ENCODE assay signal across 9 cellular contexts in the genomic region with DNA sequence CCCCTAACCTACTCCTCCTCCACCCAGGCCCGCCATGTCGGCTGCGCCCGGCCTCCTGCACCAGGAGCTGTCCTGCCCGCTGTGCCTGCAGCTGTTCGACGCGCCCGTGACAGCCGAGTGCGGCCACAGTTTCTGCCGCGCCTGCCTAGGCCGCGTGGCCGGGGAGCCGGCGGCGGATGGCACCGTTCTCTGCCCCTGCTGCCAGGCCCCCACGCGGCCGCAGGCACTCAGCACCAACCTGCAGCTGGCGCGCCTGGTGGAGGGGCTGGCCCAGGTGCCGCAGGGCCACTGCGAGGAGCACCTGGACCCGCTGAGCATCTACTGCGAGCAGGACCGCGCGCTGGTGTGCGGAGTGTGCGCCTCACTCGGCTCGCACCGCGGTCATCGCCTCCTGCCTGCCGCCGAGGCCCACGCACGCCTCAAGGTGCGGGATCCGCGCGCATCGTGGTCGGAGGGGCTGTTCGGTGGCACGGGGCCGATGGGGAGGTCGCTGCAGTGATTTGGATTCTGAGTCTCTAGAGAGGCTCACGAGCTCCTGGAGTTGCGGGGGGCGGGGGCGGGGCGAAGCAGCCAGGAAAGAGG. TPM values are rescaled to one million over a fixed set of nuclear protein-coding genes. Genes with fewer than 3 reads are reported as not detected.
A peak's percentile ranks its signal among the peaks of the same experiment; 100 is the strongest.
DNase-seq lines count a peak whose midpoint lies in the region; ATAC-seq and TF ChIP-seq lines count a peak whose summit lies in the region.
"Had no signal": no experiment of that assay in that cellular context is flagged by ENCODE, and none has a peak within 500 bp of the region (broad histone marks: within the 10 kb centered on the region; RNA-seq: fewer than 3 reads in every experiment).

No MANE protein-coding gene starts in this region.

- H3K4me3 ChIP-seq in GM23338 (peak overlapping the region; percentile 77), gastrocnemius medialis (peak overlapping the region; percentile 75 to 82 (median 78))

- H3K27me3 Mint-ChIP-seq in GM23338 (ENCODE audit: insufficient read depth, low read depth, poor library complexity): peaks cover 45% of the 10 kb centered on the region
- H3K27me3 Mint-ChIP-seq in activated T-helper 1 cell treated with anti-CD3 and anti-CD28 coated beads, Interleukin-12 subunit alpha, Interleukin-12 subunit beta, Interleukin-2, Interleukin-4 antibody, amounts not matched to agents 30 ng/mL and 10 ng/mL and 1 ng/mL, durations not matched to agents 14 hours and 24 hours and 36 hours (ENCODE audit: insufficient read depth): peaks cover 30% of the 10 kb centered on the region

- TF ChIP-seq CTCF in GM23338 (conservative IDR thresholded peaks at IDR 0.05; ENCODE audit: low read depth in 2 of 2) (no peak), gastrocnemius medialis (IDR thresholded peaks at IDR 0.05 in 4 of 5, conservative IDR thresholded peaks at IDR 0.05 in 1 of 5) (peak in 2 of 5 experiments; percentile 8 to 21)

- H3K79me2 ChIP-seq in GM23338 (replicated peaks; ENCODE audit: insufficient read depth): no peaks in the 10 kb centered on the region

- H3K4me3 Mint-ChIP-seq in GM23338: peak overlapping the region; percentile 75
- peak overlapping the region; percentile 33 for H3K4me3 Mint-ChIP-seq in activated T-helper 1 cell treated with anti-CD3 and anti-CD28 coated beads, Interleukin-12 subunit alpha, Interleukin-12 subunit beta, Interleukin-2, Interleukin-4 antibody, amounts not matched to agents 30 ng/mL and 10 ng/mL and 1 ng/mL, durations not matched to agents 14 hours and 24 hours and 36 hours

- DNase-seq in GM23338 (ENCODE audit: low spot score) (peak; percentile 61), left ventricle myocardium superior (peak; percentile 43), gastrocnemius medialis (peak in 1 of 2 donors; percentile 50), HK-2 (ENCODE audit: unreplicated experiment) (no peak)
- no peak for DNase-seq in activated T-helper 1 cell treated with anti-CD3 and anti-CD28 coated beads, Interleukin-12 subunit alpha, Interleukin-12 subunit beta, Interleukin-2, Interleukin-4 antibody, amounts not matched to agents 30 ng/mL and 10 ng/mL and 1 ng/mL, durations not matched to agents 14 hours and 24 hours and 36 hours (ENCODE audit: low spot score)
- no peak for DNase-seq in stimulated activated CD4-positive, alpha-beta T cell treated with anti-CD3 and anti-CD28 coated beads, Interleukin-4, amount 100 ng/mL, for 4 hours

- H4K20me1 ChIP-seq in GM23338 (replicated peaks; ENCODE audit: insufficient read depth): no peaks in the 10 kb centered on the region

- H2AFZ ChIP-seq in GM23338: peak overlapping the region; percentile 86

- no peaks in the 10 kb centered on the region for H3F3A ChIP-seq in GM23338 (replicated peaks; ENCODE audit: low read depth)

- H3K27me3 ChIP-seq in GM23338 (ENCODE audit: insufficient read depth): peaks cover 45% of the 10 kb centered on the region
- H3K27me3 ChIP-seq in gastrocnemius medialis: no peaks in the 10 kb centered on the region

- in situ Hi-C loops in gastrocnemius medialis (cut with MboI; ENCODE audit: low sequenced_read_pairs in 4 of 4): loop anchor here in 1 of 4 donors (25.0 kb wide), 1 partner anchor 198 kb away; no protein-coding TSS in a partner anchor

- no peak for TF ChIP-seq POLR2A in gastrocnemius medialis (IDR thresholded peaks at IDR 0.05)

- no peaks in the 10 kb centered on the region; the same call in 2 of the 3 replicates for H3K9me3 Mint-ChIP-seq in GM23338
- no peaks in the 10 kb centered on the region for H3K9me3 Mint-ChIP-seq in activated T-helper 1 cell treated with anti-CD3 and anti-CD28 coated beads, Interleukin-12 subunit alpha, Interleukin-12 subunit beta, Interleukin-2, Interleukin-4 antibody, amounts not matched to agents 30 ng/mL and 10 ng/mL and 1 ng/mL, durations not matched to agents 14 hours and 24 hours and 36 hours

- peak overlapping the region; percentile 93 for H3K4me2 ChIP-seq in GM23338

- H3K27ac ChIP-seq in GM23338 (ENCODE audit: low read depth) (no peak overlapping the region), gastrocnemius medialis (peak overlapping the region; percentile 99 to 100 (median 100))

- no peaks in the 10 kb centered on the region for H3K36me3 ChIP-seq in GM23338 (ENCODE audit: insufficient read depth)
- peaks cover 0 to 6% of the 10 kb centered on the region in 2 donors for H3K36me3 ChIP-seq in gastrocnemius medialis

- H3K9me2 ChIP-seq in GM23338 (ENCODE audit: insufficient read depth): no peaks in the 10 kb centered on the region

- intact Hi-C loops in activated T-helper 1 cell treated with anti-CD3 and anti-CD28 coated beads, Interleukin-12 subunit alpha, Interleukin-12 subunit beta, Interleukin-2, Interleukin-4 antibody, amounts not matched to agents 30 ng/mL and 10 ng/mL and 1 ng/mL, durations not matched to agents 14 hours and 24 hours and 36 hours (cut with micrococcal nuclease): loop anchor here (5.0 kb wide), 2 partner anchors 118 to 228 kb away; a partner anchor contains a TSS
- intact Hi-C loops in left ventricle myocardium superior (cut with micrococcal nuclease) (no loop called here), gastrocnemius medialis (cut with DNase I; ENCODE audit: low total_unique reads) (loop anchor here (1.0 to 5.0 kb wide), 5 partner anchors 35 to 239 kb away; a partner anchor contains a TSS)

- H3K4me1 Mint-ChIP-seq in GM23338: peaks cover 29% of the 10 kb centered on the region
- H3K4me1 Mint-ChIP-seq in activated T-helper 1 cell treated with anti-CD3 and anti-CD28 coated beads, Interleukin-12 subunit alpha, Interleukin-12 subunit beta, Interleukin-2, Interleukin-4 antibody, amounts not matched to agents 30 ng/mL and 10 ng/mL and 1 ng/mL, durations not matched to agents 14 hours and 24 hours and 36 hours (ENCODE audit: low read depth): peaks cover 23% of the 10 kb centered on the region

- H3K9me3 ChIP-seq in gastrocnemius medialis: no peaks in the 10 kb centered on the region

- H3K4me1 ChIP-seq in GM23338 (ENCODE audit: insufficient read depth): peaks cover 15% of the 10 kb centered on the region
- H3K4me1 ChIP-seq in gastrocnemius medialis: peaks cover 42 to 44% of the 10 kb centered on the region in 2 donors

- ATAC-seq in GM23338 (peak; percentile 60), left ventricle myocardium superior (peak; percentile 48), gastrocnemius medialis (peak; percentile 9 to 21), HG02588 (IDR thresholded peaks at IDR 0.05; ENCODE audit: unreplicated experiment) (no peak), GM21423 (IDR thresholded peaks at IDR 0.05; ENCODE audit: unreplicated experiment) (no peak)

- no peaks in the 10 kb centered on the region; the same call in 2 of the 3 replicates for H3K36me3 Mint-ChIP-seq in GM23338 (ENCODE audit: low read depth)
- H3K36me3 Mint-ChIP-seq in activated T-helper 1 cell treated with anti-CD3 and anti-CD28 coated beads, Interleukin-12 subunit alpha, Interleukin-12 subunit beta, Interleukin-2, Interleukin-4 antibody, amounts not matched to agents 30 ng/mL and 10 ng/mL and 1 ng/mL, durations not matched to agents 14 hours and 24 hours and 36 hours (ENCODE audit: low read depth): peaks cover 2% of the 10 kb centered on the region

- H3K27ac Mint-ChIP-seq in GM23338: no peak overlapping the region
- H3K27ac Mint-ChIP-seq in activated T-helper 1 cell treated with anti-CD3 and anti-CD28 coated beads, Interleukin-12 subunit alpha, Interleukin-12 subunit beta, Interleukin-2, Interleukin-4 antibody, amounts not matched to agents 30 ng/mL and 10 ng/mL and 1 ng/mL, durations not matched to agents 14 hours and 24 hours and 36 hours: no peak overlapping the region

TF ChIP-seq in GM23338, 12 proteins besides CTCF, POLR2A, EP300 and RAD21:
- peak; percentile 60; the same call in 1 of the 2 replicates for TF ChIP-seq POLR2AphosphoS5 (IDR thresholded peaks at IDR 0.05; ENCODE audit: low read depth)
- TF ChIP-seq CREB1 (CRISPR knock-in tag; IDR thresholded peaks at IDR 0.05; ENCODE audit: low read depth): no peak
- TF ChIP-seq ZNF114 (CRISPR knock-in tag; IDR thresholded peaks at IDR 0.05): no peak

RNA-seq across cellular contexts. Expression of a gene that starts 0.9 kb away (rescaled TPM):
- 1.1 and 1.3 TPM in 2 replicates for total RNA-seq in GM23338 (2014; rRNA removed; shearing (Covaris generic))
- polyA plus RNA-seq in GM23338 (2016; fragmentation: Nextera tagmentation; extraction: Ambion mirVana): 0.54 and 0.81 TPM in 2 replicates
- 0.10 and 0.15 TPM in 2 replicates for total RNA-seq in activated T-helper 1 cell treated with anti-CD3 and anti-CD28 coated beads, Interleukin-12 subunit alpha, Interleukin-12 subunit beta, Interleukin-2, Interleukin-4 antibody, amounts not matched to agents 30 ng/mL and 10 ng/mL and 1 ng/mL, durations not matched to agents 14 hours and 24 hours and 36 hours
- total RNA-seq in left ventricle myocardium superior (0.40 TPM), gastrocnemius medialis (100 to 1,000 TPM in 2 of 4 donors, 10 to 100 TPM in 2; 76.7 to 101 (median 97.4) TPM)
- total RNA-seq: renal cortical epithelial cell had no signal

RNA-seq across cellular contexts. Expression of a gene that starts 2.1 kb away (rescaled TPM):
- not detected in 2 replicates for total RNA-seq in GM23338 (2014; rRNA removed; shearing (Covaris generic))
- 1.8 and 3.0 TPM in 2 replicates for polyA plus RNA-seq in GM23338 (2016; fragmentation: Nextera tagmentation; extraction: Ambion mirVana)
- total RNA-seq in activated T-helper 1 cell treated with anti-CD3 and anti-CD28 coated beads, Interleukin-12 subunit alpha, Interleukin-12 subunit beta, Interleukin-2, Interleukin-4 antibody, amounts not matched to agents 30 ng/mL and 10 ng/mL and 1 ng/mL, durations not matched to agents 14 hours and 24 hours and 36 hours: not detected in 2 replicates
- total RNA-seq in left ventricle myocardium superior (not detected), gastrocnemius medialis (not detected)
- total RNA-seq: renal cortical epithelial cell had no signal

RNA-seq across cellular contexts. Expression of a gene that starts 12.2 kb away (rescaled TPM):
- 25.7 and 54.0 TPM in 2 replicates for total RNA-seq in GM23338 (2014; rRNA removed; shearing (Covaris generic))
- 53.1 and 56.7 TPM in 2 replicates for polyA plus RNA-seq in GM23338 (2016; fragmentation: Nextera tagmentation; extraction: Ambion mirVana)
- total RNA-seq in activated T-helper 1 cell treated with anti-CD3 and anti-CD28 coated beads, Interleukin-12 subunit alpha, Interleukin-12 subunit beta, Interleukin-2, Interleukin-4 antibody, amounts not matched to agents 30 ng/mL and 10 ng/mL and 1 ng/mL, durations not matched to agents 14 hours and 24 hours and 36 hours: 20.9 and 21.2 TPM in 2 replicates
- 7.4 TPM for total RNA-seq in left ventricle myocardium superior
- 10 to 100 TPM in 1 of 4 donors, 1 to 10 TPM in 3; 1.3 to 16.4 (median 3.7) TPM for total RNA-seq in gastrocnemius medialis

RNA-seq across cellular contexts. Expression of a gene that starts 34.9 kb away (rescaled TPM):
- total RNA-seq in GM23338 (2014; rRNA removed; shearing (Covaris generic)): 213 and 247 TPM in 2 replicates
- polyA plus RNA-seq in GM23338 (2016; fragmentation: Nextera tagmentation; extraction: Ambion mirVana): 528 and 553 TPM in 2 replicates
- 950 and 955 TPM in 2 replicates for total RNA-seq in activated T-helper 1 cell treated with anti-CD3 and anti-CD28 coated beads, Interleukin-12 subunit alpha, Interleukin-12 subunit beta, Interleukin-2, Interleukin-4 antibody, amounts not matched to agents 30 ng/mL and 10 ng/mL and 1 ng/mL, durations not matched to agents 14 hours and 24 hours and 36 hours
- total RNA-seq in left ventricle myocardium superior (84.8 TPM), gastrocnemius medialis (10 to 100 TPM; 20.6 to 45.9 (median 35.1) TPM)

RNA-seq across cellular contexts. Expression of a gene that starts 45.0 kb away (rescaled TPM):
- 0.14 TPM in 1 of 2 replicates, not detected in the other for total RNA-seq in GM23338 (2014; rRNA removed; shearing (Covaris generic))
- polyA plus RNA-seq in GM23338 (2016; fragmentation: Nextera tagmentation; extraction: Ambion mirVana): 0.03 and 0.52 TPM in 2 replicates
- total RNA-seq in activated T-helper 1 cell treated with anti-CD3 and anti-CD28 coated beads, Interleukin-12 subunit alpha, Interleukin-12 subunit beta, Interleukin-2, Interleukin-4 antibody, amounts not matched to agents 30 ng/mL and 10 ng/mL and 1 ng/mL, durations not matched to agents 14 hours and 24 hours and 36 hours: 14.2 and 16.8 TPM in 2 replicates
- total RNA-seq in left ventricle myocardium superior (7.1 TPM), gastrocnemius medialis (1 to 10 TPM in 3 of 4 donors, under 1 TPM in 1; 0.68 to 3.9 (median 3.0) TPM)

Comparison
In these comparisons a context has a peak if more than half of its experiments do, and no peak if none do; other contexts are left out.
1. ATAC-seq: peak in GM23338 (single experiment), left ventricle myocardium superior (single experiment) and gastrocnemius medialis (2 of 2); none in HG02588 (single experiment) and GM21423 (single experiment).
2. DNase-seq: peak in GM23338 (single experiment) and left ventricle myocardium superior (single experiment); none in activated T-helper 1 cell treated with anti-CD3 and anti-CD28 coated beads, Interleukin-12 subunit alpha, Interleukin-12 subunit beta, Interleukin-2, Interleukin-4 antibody, amounts not matched to agents 30 ng/mL and 10 ng/mL and 1 ng/mL, durations not matched to agents 14 hours and 24 hours and 36 hours (single experiment), stimulated activated CD4-positive, alpha-beta T cell treated with anti-CD3 and anti-CD28 coated beads, Interleukin-4, amount 100 ng/mL, for 4 hours (0 of 2) and HK-2 (single experiment).
3. RNA of a gene that starts 0.9 kb away (total RNA-seq): 76.7 to 101 TPM in gastrocnemius medialis; 1.1 to 1.3 TPM in GM23338, 0.40 TPM in left ventricle myocardium superior (single experiment) and 0.10 to 0.15 TPM in activated T-helper 1 cell treated with anti-CD3 and anti-CD28 coated beads, Interleukin-12 subunit alpha, Interleukin-12 subunit beta, Interleukin-2, Interleukin-4 antibody, amounts not matched to agents 30 ng/mL and 10 ng/mL and 1 ng/mL, durations not matched to agents 14 hours and 24 hours and 36 hours; every median in the first group is over 10 times any median in the second.